ENCODE assay signal across 1 cellular context in the genomic region with DNA sequence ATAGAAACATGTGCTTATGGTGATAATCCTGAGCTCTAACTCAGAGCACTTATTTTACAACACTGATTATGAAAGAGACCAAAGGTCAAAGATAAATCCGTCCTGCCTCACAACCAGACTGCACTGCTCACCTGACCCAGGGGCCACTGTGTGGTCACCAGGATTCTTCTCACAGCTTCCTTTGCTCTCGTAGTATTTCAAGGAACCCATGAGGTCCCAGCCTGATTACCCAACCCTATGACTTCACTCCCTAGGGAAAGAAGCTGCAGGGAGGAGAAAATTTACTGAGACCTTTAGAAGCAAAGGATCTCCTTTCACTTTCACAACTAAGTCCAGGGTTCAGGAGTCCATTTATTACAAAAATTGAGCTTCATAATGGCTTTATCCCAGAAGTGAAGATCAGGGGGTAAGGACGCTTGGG.
TF ChIP-seq lines count a peak whose summit lies in the region.

No MANE protein-coding gene starts in this region.

TF ChIP-seq in IMR-90, 13 proteins besides CTCF, POLR2A, EP300 and RAD21 (continued from another document):
- TF ChIP-seq, protein P1, sequence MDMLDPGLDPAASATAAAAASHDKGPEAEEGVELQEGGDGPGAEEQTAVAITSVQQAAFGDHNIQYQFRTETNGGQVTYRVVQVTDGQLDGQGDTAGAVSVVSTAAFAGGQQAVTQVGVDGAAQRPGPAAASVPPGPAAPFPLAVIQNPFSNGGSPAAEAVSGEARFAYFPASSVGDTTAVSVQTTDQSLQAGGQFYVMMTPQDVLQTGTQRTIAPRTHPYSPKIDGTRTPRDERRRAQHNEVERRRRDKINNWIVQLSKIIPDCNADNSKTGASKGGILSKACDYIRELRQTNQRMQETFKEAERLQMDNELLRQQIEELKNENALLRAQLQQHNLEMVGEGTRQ (IDR thresholded peaks at IDR 0.05; ENCODE audit: low read depth, low read length): 0 out of 2 replicates have a peak, but pooled peaks have one; percentile 28
- TF ChIP-seq MAFK (IDR thresholded peaks at IDR 0.05; ENCODE audit: low read depth, low read length) (no peak), MAZ (IDR thresholded peaks at IDR 0.05; ENCODE audit: borderline replicate concordance, low read depth, low read length) (no peak), CEBPB (IDR thresholded peaks at IDR 0.05; ENCODE audit: low read depth, low read length) (peak; percentile 91), RCOR1 (IDR thresholded peaks at IDR 0.05; ENCODE audit: insufficient replicate concordance, low read length) (peak; percentile 68), NFE2L2 (IDR thresholded peaks at IDR 0.05; ENCODE audit: low read depth, low read length) (no peak), RFX5 (IDR thresholded peaks at IDR 0.05; ENCODE audit: low read depth, low read length) (no peak), BHLHE40 (IDR thresholded peaks at IDR 0.05; ENCODE audit: low read depth, low read length) (peak; percentile 77), MXI1 (IDR thresholded peaks at IDR 0.05; ENCODE audit: borderline replicate concordance, low read depth, low read length) (no peak), SMC3 (IDR thresholded peaks at IDR 0.05; ENCODE audit: low read depth, low read length) (no peak), CHD1 (IDR thresholded peaks at IDR 0.05; ENCODE audit: low read depth, low read length) (no peak)
- TF ChIP-seq, protein P2, sequence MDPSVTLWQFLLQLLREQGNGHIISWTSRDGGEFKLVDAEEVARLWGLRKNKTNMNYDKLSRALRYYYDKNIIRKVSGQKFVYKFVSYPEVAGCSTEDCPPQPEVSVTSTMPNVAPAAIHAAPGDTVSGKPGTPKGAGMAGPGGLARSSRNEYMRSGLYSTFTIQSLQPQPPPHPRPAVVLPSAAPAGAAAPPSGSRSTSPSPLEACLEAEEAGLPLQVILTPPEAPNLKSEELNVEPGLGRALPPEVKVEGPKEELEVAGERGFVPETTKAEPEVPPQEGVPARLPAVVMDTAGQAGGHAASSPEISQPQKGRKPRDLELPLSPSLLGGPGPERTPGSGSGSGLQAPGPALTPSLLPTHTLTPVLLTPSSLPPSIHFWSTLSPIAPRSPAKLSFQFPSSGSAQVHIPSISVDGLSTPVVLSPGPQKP (IDR thresholded peaks at IDR 0.05; ENCODE audit: borderline replicate concordance, low read depth, low read length): no peak
